In the genomic region with DNA sequence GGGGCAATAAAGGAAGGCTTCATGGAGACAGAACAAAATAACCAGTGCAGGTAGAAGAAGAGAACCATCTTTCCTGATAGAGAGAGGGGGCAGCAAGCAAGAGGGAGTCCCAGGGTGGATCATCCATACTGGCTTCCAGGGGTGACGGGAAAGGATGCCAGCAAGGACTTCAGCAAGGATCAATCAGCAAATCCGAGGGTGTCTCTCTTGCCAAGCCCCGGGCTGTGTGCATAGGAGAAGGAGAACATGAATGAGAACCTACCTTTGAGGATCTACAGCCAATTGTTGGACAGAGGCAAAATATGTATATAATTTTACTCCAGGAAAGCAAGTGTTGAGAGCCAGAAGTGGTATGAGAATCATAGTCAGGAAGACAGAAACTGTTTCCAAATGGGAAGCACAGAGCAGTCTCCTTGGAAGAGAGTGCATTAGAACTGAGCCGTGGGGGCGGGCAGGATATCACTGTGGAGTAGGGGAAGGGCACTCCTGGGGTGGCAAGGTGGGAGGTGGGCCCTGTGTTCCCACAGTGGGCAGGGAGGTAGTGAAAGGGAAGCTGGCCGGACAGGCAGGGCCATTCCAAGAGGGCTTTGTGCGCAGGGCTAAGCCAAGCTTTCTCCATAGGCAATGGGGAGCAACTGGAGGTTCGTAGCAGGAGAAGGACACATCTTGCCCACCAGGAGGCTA, we compare ENCODE assay signal across 28 cellular contexts. TPM values are rescaled to one million over a fixed set of nuclear protein-coding genes. Genes with fewer than 3 reads are reported as not detected.
A peak's percentile ranks its signal among the peaks of the same experiment; 100 is the strongest.
DNase-seq lines count a peak whose midpoint lies in the region; ATAC-seq and TF ChIP-seq lines count a peak whose summit lies in the region.
"Had no signal": no experiment of that assay in that cellular context is flagged by ENCODE, and none has a peak within 500 bp of the region (broad histone marks: within the 10 kb centered on the region; RNA-seq: fewer than 3 reads in every experiment).

No MANE protein-coding gene starts in this region.

- ATAC-seq in GM21619 (IDR thresholded peaks at IDR 0.05; ENCODE audit: unreplicated experiment): no peak
- ATAC-seq in HG03342 (IDR thresholded peaks at IDR 0.05; ENCODE audit: unreplicated experiment): no peak
- ATAC-seq: body of pancreas; GM12878; HCT116; stimulated activated naive CD8-positive, alpha-beta T cell treated with anti-CD3 and anti-CD28 coated beads, Interleukin-15, amount 100 ng/mL, for 72 hours had no signal

- H3K4me3 ChIP-seq in CD4-positive, alpha-beta memory T cell (ENCODE audit: low read length in 2 of 2): no peak overlapping the region
- no peak overlapping the region for H3K4me3 ChIP-seq in trophoblast cell (ENCODE audit: low read depth, low read length)
- H3K4me3 ChIP-seq: body of pancreas, GM12878, sigmoid colon, tibial nerve had no signal

- no peak overlapping the region for H3K27ac ChIP-seq in CD4-positive, alpha-beta memory T cell (ENCODE audit: low read depth, low read length)
- H3K27ac ChIP-seq in VCaP: peak overlapping the region; percentile 22; the same call in 1 of the 2 replicates
- no peak overlapping the region for H3K27ac ChIP-seq in trophoblast cell (ENCODE audit: low read depth, low read length)
- H3K27ac ChIP-seq: tibial nerve had no signal

- no peak overlapping the region for H3K4ac ChIP-seq in trophoblast cell (ENCODE audit: low read depth, low read length)

- H3K23ac ChIP-seq in trophoblast cell (ENCODE audit: low read length): no peak overlapping the region

- H3K4me1 ChIP-seq in CD4-positive, alpha-beta memory T cell (ENCODE audit: insufficient read depth, low read length): peaks cover 18% of the 10 kb centered on the region
- peaks cover 5 to 7% of the 10 kb centered on the region in 2 experiments for H3K4me1 ChIP-seq in trophoblast cell (ENCODE audit: control insufficient read depth in 1 of 2, insufficient read depth in 2 of 2, low read length in 2 of 2)
- H3K4me1 ChIP-seq: body of pancreas, sigmoid colon had no signal

- H3K27me3 ChIP-seq in CD4-positive, alpha-beta memory T cell (ENCODE audit: insufficient read depth, low read length): no peaks in the 10 kb centered on the region
- no peaks in the 10 kb centered on the region for H3K27me3 ChIP-seq in trophoblast cell (ENCODE audit: insufficient read depth, low read length)
- H3K27me3 ChIP-seq: body of pancreas had no signal

- H2BK12ac ChIP-seq in trophoblast cell (ENCODE audit: low read length): no peak overlapping the region

- H3K79me1 ChIP-seq in trophoblast cell (ENCODE audit: low read length): no peaks in the 10 kb centered on the region

- H3K4me3 Mint-ChIP-seq in CD4-positive, alpha-beta memory T cell: peak overlapping the region in 2 of 8 donors; percentile 2 to 5
- peak overlapping the region; percentile 29 for H3K4me3 Mint-ChIP-seq in endothelial cell (ENCODE audit: unreplicated experiment)
- H3K4me3 Mint-ChIP-seq: activated T-cell treated with anti-CD3 and anti-CD28 coated beads, Interleukin-2, amount 50 U/mL, for 24 hours; neural crest cell; stimulated activated naive CD8-positive, alpha-beta T cell treated with anti-CD3 and anti-CD28 coated beads, Interleukin-15, amount 100 ng/mL, for 72 hours had no signal

- H3K4me1 Mint-ChIP-seq in CD4-positive, alpha-beta memory T cell: peaks cover 9 to 28% (median 17%) of the 10 kb centered on the region in 4 donors
- peaks cover 27% of the 10 kb centered on the region for H3K4me1 Mint-ChIP-seq in endothelial cell (ENCODE audit: unreplicated experiment)
- H3K4me1 Mint-ChIP-seq: neural crest cell had no signal

- no peak for DNase-seq in CD4-positive, alpha-beta memory T cell
- DNase-seq in endothelial cell (ENCODE audit: low spot score) (no peak), trophoblast cell (no peak), GOT3 (lab: John Stamatoyannopoulos, UW) (no peak), cardiac septum (ENCODE audit: low spot score) (no peak)
- DNase-seq: activated CD4-positive, alpha-beta T cell treated with anti-CD3 and anti-CD28 coated beads for 1 hour; activated naive CD4-positive, alpha-beta T cell; activated T-cell treated with anti-CD3 and anti-CD28 coated beads, Interleukin-2, amount 50 U/mL, for 24 hours; body of pancreas; hypothalamus; IMR-90; NCI-H1092 treated with DMSO at 0.1 percent for 48 hours; NCI-H1930; NCI-H526 treated with DMSO at 0.1 percent for 48 hours; sigmoid colon; SK-N-SH had no signal

- CTCF ChIA-PET in CD4-positive, alpha-beta memory T cell (lab: Charles Lee; ENCODE audit: partially characterized antibody): interaction anchor here (1.0 to 4.2 kb wide), 7 partner anchors 10 to 139 kb away, joined by 3 to 35 read pairs (median 3); no protein-coding TSS in a partner anchor

- no peak overlapping the region for H4K12ac ChIP-seq in trophoblast cell (ENCODE audit: low read depth, low read length)

- H3K14ac ChIP-seq in trophoblast cell (ENCODE audit: low read length): no peak overlapping the region

- H3K9me3 Mint-ChIP-seq in CD4-positive, alpha-beta memory T cell: no peaks in the 10 kb centered on the region
- no peaks in the 10 kb centered on the region for H3K9me3 Mint-ChIP-seq in endothelial cell (ENCODE audit: unreplicated experiment)
- H3K9me3 Mint-ChIP-seq: activated T-cell treated with anti-CD3 and anti-CD28 coated beads, Interleukin-2, amount 50 U/mL, for 24 hours; neural crest cell; stimulated activated naive CD8-positive, alpha-beta T cell treated with anti-CD3 and anti-CD28 coated beads, Interleukin-15, amount 100 ng/mL, for 72 hours had no signal

- no peak overlapping the region for H3K4me2 ChIP-seq in trophoblast cell (ENCODE audit: low read length)
- H3K4me2 ChIP-seq: SK-N-SH had no signal

- no peak overlapping the region for H4K8ac ChIP-seq in trophoblast cell (ENCODE audit: low read depth, low read length)

- no peak overlapping the region for H2AFZ ChIP-seq in trophoblast cell (ENCODE audit: insufficient read depth, low read length, poor library complexity)

- no peaks in the 10 kb centered on the region for H3K36me3 ChIP-seq in CD4-positive, alpha-beta memory T cell (ENCODE audit: insufficient read depth, low read length)
- H3K36me3 ChIP-seq in trophoblast cell (ENCODE audit: control insufficient read depth in 1 of 2, insufficient read depth in 2 of 2, low read length in 2 of 2): no peaks in the 10 kb centered on the region
- H3K36me3 ChIP-seq: sigmoid colon, tibial nerve had no signal

- POLR2A ChIA-PET in CD4-positive, alpha-beta memory T cell (lab: Charles Lee; ENCODE audit: partially characterized antibody): no interaction called here

- no peaks in the 10 kb centered on the region for H3K36me3 Mint-ChIP-seq in CD4-positive, alpha-beta memory T cell
- H3K36me3 Mint-ChIP-seq in endothelial cell (ENCODE audit: low read depth, unreplicated experiment): no peaks in the 10 kb centered on the region

- H3K9me3 ChIP-seq in CD4-positive, alpha-beta memory T cell (ENCODE audit: control insufficient read depth in 1 of 2, low read length in 2 of 2): no peaks in the 10 kb centered on the region
- H3K9me3 ChIP-seq in trophoblast cell (ENCODE audit: insufficient read depth, low read depth, low read length): no peaks in the 10 kb centered on the region
- H3K9me3 ChIP-seq: body of pancreas, sigmoid colon, SK-N-SH, tibial nerve had no signal

- no peaks in the 10 kb centered on the region for H3K79me2 ChIP-seq in trophoblast cell (ENCODE audit: control insufficient read depth, insufficient read depth, low read length, poor library complexity)

- TF ChIP-seq CTCF in VCaP (conservative IDR thresholded peaks at IDR 0.05) (no peak), endothelial cell (IDR thresholded peaks at IDR 0.05; ENCODE audit: unreplicated experiment) (no peak)

- H2BK5ac ChIP-seq in trophoblast cell (ENCODE audit: low read depth, low read length, poor library complexity): no peak overlapping the region

- H4K91ac ChIP-seq in trophoblast cell (ENCODE audit: low read depth, low read length): peak overlapping the region; percentile 10

- no peak overlapping the region for H3K9ac ChIP-seq in trophoblast cell (ENCODE audit: low read length)
- H3K9ac ChIP-seq: SK-N-SH had no signal

- no peak overlapping the region for H2BK120ac ChIP-seq in trophoblast cell (ENCODE audit: insufficient read depth, low read length, poor library complexity)

- intact Hi-C loops in CD4-positive, alpha-beta memory T cell (cut with micrococcal nuclease): no loop called here
- intact Hi-C loops in cardiac septum (cut with DNase I): no loop called here

- peak overlapping the region in 4 of 7 donors; percentile 9 to 51 (median 16) for H3K27ac Mint-ChIP-seq in CD4-positive, alpha-beta memory T cell
- no peak overlapping the region for H3K27ac Mint-ChIP-seq in endothelial cell (ENCODE audit: unreplicated experiment)
- H3K27ac Mint-ChIP-seq: activated T-cell treated with anti-CD3 and anti-CD28 coated beads, Interleukin-2, amount 50 U/mL, for 24 hours; progenitor cell of endocrine pancreas had no signal

- WGBS in trophoblast cell (ENCODE audit: extremely low coverage, insufficient coverage, insufficient read length): no CpG with 5 or more reads among the region's 8 CpGs

- no peak overlapping the region for H2AK5ac ChIP-seq in trophoblast cell (ENCODE audit: low read length)

- H3K18ac ChIP-seq in trophoblast cell (ENCODE audit: low read length): no peak overlapping the region

- peaks cover 0 to 2% of the 10 kb centered on the region in 2 donors for H3K27me3 Mint-ChIP-seq in CD4-positive, alpha-beta memory T cell
- H3K27me3 Mint-ChIP-seq in endothelial cell (ENCODE audit: unreplicated experiment): peaks cover 5% of the 10 kb centered on the region
- H3K27me3 Mint-ChIP-seq: activated T-cell treated with anti-CD3 and anti-CD28 coated beads, Interleukin-2, amount 50 U/mL, for 24 hours; stimulated activated naive CD8-positive, alpha-beta T cell treated with anti-CD3 and anti-CD28 coated beads, Interleukin-15, amount 100 ng/mL, for 72 hours had no signal

RNA-seq across cellular contexts. Expression of gene S100A9, which starts 1.1 kb away (rescaled TPM):
- total RNA-seq in CD4-positive, alpha-beta memory T cell: 1 to 10 TPM; 7.4 to 7.7 TPM
- polyA plus RNA-seq in CD4-positive, alpha-beta memory T cell: 10 to 100 TPM in 1 of 2 donors, 1 to 10 TPM in 1; 8.0 to 11.6 TPM
- total RNA-seq in endothelial cell (ENCODE audit: unreplicated experiment): 0.51 TPM
- 1.0 and 1.1 TPM in 2 replicates for polyA plus RNA-seq in trophoblast cell (2013)
- 91.9 TPM for total RNA-seq in cardiac septum
- total RNA-seq: fibroblast of lung, IMR-90, neural crest cell had no signal
- polyA plus RNA-seq: BJ, fibroblast of lung, IMR-90, SK-N-SH had no signal

RNA-seq across cellular contexts. Expression of gene PGLYRP4, which starts 7.9 kb away (rescaled TPM):
- total RNA-seq in CD4-positive, alpha-beta memory T cell: not detected
- not detected for polyA plus RNA-seq in CD4-positive, alpha-beta memory T cell
- total RNA-seq in endothelial cell (ENCODE audit: unreplicated experiment) (1.7 TPM), cardiac septum (not detected)
- polyA plus RNA-seq in trophoblast cell (2013): 3.6 and 3.8 TPM in 2 replicates
- total RNA-seq: body of pancreas, fibroblast of lung, IMR-90, neural crest cell, progenitor cell of endocrine pancreas, sigmoid colon, tibial nerve had no signal
- polyA plus RNA-seq: adipose tissue, BJ, fibroblast of lung, IMR-90, SK-N-SH had no signal

RNA-seq across cellular contexts. Expression of gene S100A12, which starts 18.9 kb away (rescaled TPM):
- not detected for total RNA-seq in CD4-positive, alpha-beta memory T cell
- polyA plus RNA-seq in CD4-positive, alpha-beta memory T cell: under 1 TPM in 1 of 2 donors, not detected in 1; 0.95 TPM
- total RNA-seq in endothelial cell (ENCODE audit: unreplicated experiment) (not detected), cardiac septum (4.1 TPM)
- not detected in 2 replicates for polyA plus RNA-seq in trophoblast cell (2013)
- total RNA-seq: body of pancreas, fibroblast of lung, GM12878, IMR-90, neural crest cell, progenitor cell of endocrine pancreas, sigmoid colon, tibial nerve had no signal
- polyA plus RNA-seq: BJ, fibroblast of lung, GM12878, IMR-90, SK-N-SH had no signal

RNA-seq across cellular contexts. Expression of gene S100A8, which starts 34.3 kb away (rescaled TPM):
- under 1 TPM in 1 of 2 experiments, not detected in 1; 0.73 TPM for total RNA-seq in CD4-positive, alpha-beta memory T cell
- 1 to 10 TPM; 1.6 to 4.0 TPM for polyA plus RNA-seq in CD4-positive, alpha-beta memory T cell
- total RNA-seq in endothelial cell (ENCODE audit: unreplicated experiment): not detected
- not detected in 2 replicates for polyA plus RNA-seq in trophoblast cell (2013)
- total RNA-seq in cardiac septum: 71.3 TPM
- total RNA-seq: fibroblast of lung, GM12878, IMR-90, neural crest cell, progenitor cell of endocrine pancreas had no signal
- polyA plus RNA-seq: BJ, fibroblast of lung, IMR-90, SK-N-SH had no signal

RNA-seq across cellular contexts. Expression of gene PGLYRP3, which starts 43.8 kb away (rescaled TPM):
- total RNA-seq in CD4-positive, alpha-beta memory T cell: not detected
- not detected for polyA plus RNA-seq in CD4-positive, alpha-beta memory T cell
- total RNA-seq in endothelial cell (ENCODE audit: unreplicated experiment) (1.1 TPM), cardiac septum (not detected)
- polyA plus RNA-seq in trophoblast cell (2013): 0.12 and 0.25 TPM in 2 replicates
- total RNA-seq: body of pancreas, fibroblast of lung, GM12878, IMR-90, neural crest cell, progenitor cell of endocrine pancreas, sigmoid colon, tibial nerve had no signal
- polyA plus RNA-seq: adipose tissue, BJ, fibroblast of lung, IMR-90, SK-N-SH had no signal

Comparison
In these comparisons a context has a peak if more than half of its experiments do, and no peak if none do; other contexts are left out.
1. RNA of gene S100A9, which starts 1.1 kb away (total RNA-seq): 91.9 TPM in cardiac septum (single experiment); 7.4 to 7.7 TPM in CD4-positive, alpha-beta memory T cell and 0.51 TPM in endothelial cell (single experiment); every median in the first group is over 10 times any median in the second.